ENCODE assay signal across 18 cellular contexts in genomic region chr7:128158370-128158769, GRCh38.
DNase-seq lines count a peak whose midpoint lies in the region; ATAC-seq and TF ChIP-seq lines count a peak whose summit lies in the region.
"Had no signal": no experiment of that assay in that cellular context is flagged by ENCODE, and none has a peak within 500 bp of the region (broad histone marks: within the 10 kb centered on the region; RNA-seq: fewer than 3 reads in every experiment).

No MANE protein-coding gene starts in this region.

- H3K36me3 ChIP-seq in HEK293 (ENCODE audit: control insufficient read depth in 2 of 2, insufficient read depth in 1 of 2, low read length in 2 of 2): no peaks in the 10 kb centered on the region
- no peaks in the 10 kb centered on the region for H3K36me3 ChIP-seq in endodermal cell (ENCODE audit: control insufficient read depth, insufficient read depth, low read length)
- no peaks in the 10 kb centered on the region for H3K36me3 ChIP-seq in naive thymus-derived CD4-positive, alpha-beta T cell (ENCODE audit: control insufficient read depth in 2 of 3, insufficient read depth in 3 of 3, low read length in 3 of 3)
- no peaks in the 10 kb centered on the region for H3K36me3 ChIP-seq in A673 (ENCODE audit: insufficient read depth, low read length, poor library complexity, severe bottlenecking)

- TF ChIP-seq CTCF in HEK293 (tag by site-specific recombination; IDR thresholded peaks at IDR 0.05) (no peak), endodermal cell (conservative IDR thresholded peaks at IDR 0.05) (no peak), neural crest cell (conservative IDR thresholded peaks at IDR 0.05) (no peak), A673 (conservative IDR thresholded peaks at IDR 0.05; ENCODE audit: low read depth, low read length) (no peak)

- WGBS in endodermal cell (ENCODE audit: insufficient coverage in 1 of 2, insufficient read length in 1 of 2), 2 experiments: 89 to 92% methylated on average over 3 of the region's 3 CpGs

- H3K9me3 Mint-ChIP-seq in endodermal cell (no peaks in the 10 kb centered on the region), neural crest cell (no peaks in the 10 kb centered on the region)
- H3K9me3 Mint-ChIP-seq in naive thymus-derived CD4-positive, alpha-beta T cell: peaks cover 0 to 1% (median 0%) of the 10 kb centered on the region in 11 donors
- H3K9me3 Mint-ChIP-seq: CD4-positive, alpha-beta memory T cell had no signal

- no peak overlapping the region for H3K4me3 Mint-ChIP-seq in endodermal cell
- H3K4me3 Mint-ChIP-seq in neural crest cell: no peak overlapping the region
- H3K4me3 Mint-ChIP-seq in naive thymus-derived CD4-positive, alpha-beta T cell: no peak overlapping the region
- H3K4me3 Mint-ChIP-seq: CD4-positive, alpha-beta memory T cell had no signal

- DNase-seq in endodermal cell: peak; percentile 21
- DNase-seq in neural crest cell (ENCODE audit: low read depth, low spot score): no peak
- DNase-seq in naive thymus-derived CD4-positive, alpha-beta T cell: no peak
- DNase-seq in A673 (ENCODE audit: low spot score): no peak
- DNase-seq: 8988T; C1 segment of cervical spinal cord; Calu3; CD4-positive, alpha-beta memory T cell; COR-L47; DMS53; DMS79 treated with DMSO at 0.1 percent for 48 hours; GF-D8; GOT3; H7; HCEC 1CT had no signal

- intact Hi-C loops in naive thymus-derived CD4-positive, alpha-beta T cell (cut with micrococcal nuclease): no loop called here
- intact Hi-C loops in A673 (cut with micrococcal nuclease; ENCODE audit: unreplicated experiment): no loop called here

- no peak overlapping the region for H3K4me3 ChIP-seq in HEK293 (ENCODE audit: low read depth, low read length)
- H3K4me3 ChIP-seq in endodermal cell (ENCODE audit: low read length): no peak overlapping the region
- no peak overlapping the region for H3K4me3 ChIP-seq in naive thymus-derived CD4-positive, alpha-beta T cell (ENCODE audit: low read length)
- H3K4me3 ChIP-seq in A673 (ENCODE audit: low read depth, low read length, poor library complexity, severe bottlenecking): no peak overlapping the region
- H3K4me3 ChIP-seq: A549 had no signal

- no TSS peak for BruUV-seq in A673 (replicated peaks; lab: Mats Ljungman, UMichigan)

- peaks cover 14% of the 10 kb centered on the region for H3K4me1 Mint-ChIP-seq in endodermal cell
- peaks cover 15% of the 10 kb centered on the region for H3K4me1 Mint-ChIP-seq in neural crest cell
- H3K4me1 Mint-ChIP-seq in naive thymus-derived CD4-positive, alpha-beta T cell: no peaks in the 10 kb centered on the region
- H3K4me1 Mint-ChIP-seq: CD4-positive, alpha-beta memory T cell had no signal

- H3K27ac Mint-ChIP-seq in endodermal cell (no peak overlapping the region), neural crest cell (ENCODE audit: unreplicated experiment) (peak overlapping the region; percentile 75)
- no peak overlapping the region for H3K27ac Mint-ChIP-seq in naive thymus-derived CD4-positive, alpha-beta T cell
- H3K27ac Mint-ChIP-seq: CD4-positive, alpha-beta memory T cell had no signal

- no peaks in the 10 kb centered on the region for H3K4me1 ChIP-seq in HEK293 (ENCODE audit: control insufficient read depth, insufficient read depth, low read length)
- H3K4me1 ChIP-seq in endodermal cell (ENCODE audit: control insufficient read depth, insufficient read depth, low read length): no peaks in the 10 kb centered on the region
- H3K4me1 ChIP-seq in naive thymus-derived CD4-positive, alpha-beta T cell (ENCODE audit: control insufficient read depth in 2 of 2, insufficient read depth in 2 of 2, low read length in 2 of 2): no peaks in the 10 kb centered on the region
- no peaks in the 10 kb centered on the region for H3K4me1 ChIP-seq in A673 (ENCODE audit: insufficient read depth, low read length, poor library complexity, severe bottlenecking)
- H3K4me1 ChIP-seq: A549 had no signal

- H3K36me3 Mint-ChIP-seq in endodermal cell (ENCODE audit: low read depth) (no peaks in the 10 kb centered on the region), neural crest cell (ENCODE audit: low read depth) (no peaks in the 10 kb centered on the region)
- peaks cover 0 to 4% (median 0%) of the 10 kb centered on the region in 5 donors for H3K36me3 Mint-ChIP-seq in naive thymus-derived CD4-positive, alpha-beta T cell
- H3K36me3 Mint-ChIP-seq: CD4-positive, alpha-beta memory T cell had no signal

- ATAC-seq in naive thymus-derived CD4-positive, alpha-beta T cell: no peak
- no peak for ATAC-seq in GM21786 (IDR thresholded peaks at IDR 0.05; ENCODE audit: unreplicated experiment)
- ATAC-seq: A549 had no signal

- H3K27me3 Mint-ChIP-seq in endodermal cell (ENCODE audit: insufficient read depth) (peaks cover 59% of the 10 kb centered on the region), neural crest cell (ENCODE audit: low read depth) (peaks cover 76% of the 10 kb centered on the region)
- H3K27me3 Mint-ChIP-seq in naive thymus-derived CD4-positive, alpha-beta T cell: peaks cover 20 to 43% (median 23%) of the 10 kb centered on the region in 5 donors

- no peak overlapping the region for H3K9ac ChIP-seq in endodermal cell (ENCODE audit: extremely low read depth, low read length, poor library complexity, severe bottlenecking)

- H3K27ac ChIP-seq in HEK293 (ENCODE audit: extremely low read depth, low read depth, low read length): no peak overlapping the region
- no peak overlapping the region for H3K27ac ChIP-seq in endodermal cell (ENCODE audit: low read depth, low read length)
- H3K27ac ChIP-seq in naive thymus-derived CD4-positive, alpha-beta T cell (ENCODE audit: low read depth, low read length): no peak overlapping the region
- no peak overlapping the region for H3K27ac ChIP-seq in A673 (ENCODE audit: low read depth, low read length, poor library complexity, severe bottlenecking)
- H3K27ac ChIP-seq: A549 had no signal

- H3K9me3 ChIP-seq in HEK293 (ENCODE audit: control insufficient read depth, insufficient read depth, low read depth, low read length): no peaks in the 10 kb centered on the region
- no peaks in the 10 kb centered on the region for H3K9me3 ChIP-seq in endodermal cell (ENCODE audit: control insufficient read depth, low read length)
- H3K9me3 ChIP-seq in naive thymus-derived CD4-positive, alpha-beta T cell (ENCODE audit: control insufficient read depth in 2 of 3, low read length in 3 of 3): no peaks in the 10 kb centered on the region
- no peaks in the 10 kb centered on the region for H3K9me3 ChIP-seq in A673 (ENCODE audit: low read depth, low read length, poor library complexity, severe bottlenecking)
- H3K9me3 ChIP-seq: A549 had no signal

- H3K27me3 ChIP-seq in endodermal cell (ENCODE audit: control insufficient read depth, insufficient read depth, low read length, poor library complexity, severe bottlenecking) (peaks cover 52% of the 10 kb centered on the region), A673 (replicated peaks; ENCODE audit: insufficient read depth, low read depth, low read length, poor library complexity) (peaks cover 42% of the 10 kb centered on the region)
- peaks cover 3% of the 10 kb centered on the region in 2 donors for H3K27me3 ChIP-seq in naive thymus-derived CD4-positive, alpha-beta T cell (ENCODE audit: control insufficient read depth in 2 of 2, insufficient read depth in 2 of 2, low read length in 2 of 2)

- POLR2A ChIA-PET in HEK293 (lab: Yijun Ruan, JAX) (no interaction called here), A673 (lab: Charles Lee; ENCODE audit: low non-redundant PET) (no interaction called here)
- POLR2A ChIA-PET in naive thymus-derived CD4-positive, alpha-beta T cell (lab: Charles Lee): no interaction called here

- CTCF ChIA-PET in HEK293 (lab: Yijun Ruan, JAX): no interaction called here
- CTCF ChIA-PET in naive thymus-derived CD4-positive, alpha-beta T cell (lab: Charles Lee): no interaction called here
- CTCF ChIA-PET in A673 (lab: Charles Lee): no interaction called here

TF ChIP-seq in HEK293, 187 proteins besides CTCF, POLR2A, EP300 and RAD21:
- TF ChIP-seq ZNF623 (tag by site-specific recombination; IDR thresholded peaks at IDR 0.05) (peak; percentile 61), ZNF24 (tag by site-specific recombination; IDR thresholded peaks at IDR 0.05) (no peak), ZBTB6 (tag by site-specific recombination; IDR thresholded peaks at IDR 0.05) (no peak)
TF ChIP-seq in HEK293: peak in this region for 1.
